In the genomic region with DNA sequence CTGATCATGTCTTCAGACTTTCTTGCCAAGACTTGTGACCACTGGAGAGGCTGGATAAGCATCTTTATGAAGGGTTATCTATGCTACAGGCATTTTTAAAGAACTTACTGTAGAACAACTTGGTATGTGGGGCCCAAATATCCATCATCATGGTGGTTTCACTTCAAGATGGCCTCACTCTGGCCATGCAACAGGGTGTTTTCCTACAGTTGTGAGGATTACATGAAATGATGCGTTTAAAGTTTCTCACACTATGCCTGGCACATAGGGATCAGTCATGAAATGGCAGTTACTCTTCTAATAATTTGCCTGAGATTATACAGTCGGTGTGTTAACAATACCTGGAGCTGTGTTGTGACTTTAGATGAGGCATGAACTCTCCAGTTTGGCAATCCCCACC, we compare ENCODE assay signal across 1 cellular context.
TF ChIP-seq lines count a peak whose summit lies in the region.

No MANE protein-coding gene starts in this region.

TF ChIP-seq in K562, 482 proteins besides CTCF, POLR2A, EP300 and RAD21 (continued from another document and continues in another):
- TF ChIP-seq, protein P1, sequence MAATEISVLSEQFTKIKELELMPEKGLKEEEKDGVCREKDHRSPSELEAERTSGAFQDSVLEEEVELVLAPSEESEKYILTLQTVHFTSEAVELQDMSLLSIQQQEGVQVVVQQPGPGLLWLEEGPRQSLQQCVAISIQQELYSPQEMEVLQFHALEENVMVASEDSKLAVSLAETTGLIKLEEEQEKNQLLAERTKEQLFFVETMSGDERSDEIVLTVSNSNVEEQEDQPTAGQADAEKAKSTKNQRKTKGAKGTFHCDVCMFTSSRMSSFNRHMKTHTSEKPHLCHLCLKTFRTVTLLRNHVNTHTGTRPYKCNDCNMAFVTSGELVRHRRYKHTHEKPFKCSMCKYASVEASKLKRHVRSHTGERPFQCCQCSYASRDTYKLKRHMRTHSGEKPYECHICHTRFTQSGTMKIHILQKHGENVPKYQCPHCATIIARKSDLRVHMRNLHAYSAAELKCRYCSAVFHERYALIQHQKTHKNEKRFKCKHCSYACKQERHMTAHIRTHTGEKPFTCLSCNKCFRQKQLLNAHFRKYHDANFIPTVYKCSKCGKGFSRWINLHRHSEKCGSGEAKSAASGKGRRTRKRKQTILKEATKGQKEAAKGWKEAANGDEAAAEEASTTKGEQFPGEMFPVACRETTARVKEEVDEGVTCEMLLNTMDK (IDR thresholded peaks at IDR 0.05; ENCODE audit: borderline replicate concordance, insufficient read depth, low read depth, low read length, poor library complexity, severe bottlenecking), result no peak
- TF ChIP-seq SLC30A9 (CRISPR knock-in tag; IDR thresholded peaks at IDR 0.05) (no peak), ZNF165 (CRISPR knock-in tag; IDR thresholded peaks at IDR 0.05; ENCODE audit: borderline replicate concordance) (0 out of 2 replicates have a peak, but pooled peaks have one; percentile 13), ZNF444 (CRISPR knock-in tag; IDR thresholded peaks at IDR 0.05) (peak; percentile 58; the same call in 1 of the 2 replicates), ZNF347 (CRISPR knock-in tag; IDR thresholded peaks at IDR 0.05; ENCODE audit: low read depth) (no peak), ZKSCAN8 (CRISPR knock-in tag; IDR thresholded peaks at IDR 0.05) (no peak), ZNF75A (CRISPR knock-in tag; IDR thresholded peaks at IDR 0.05) (0 out of 2 replicates have a peak, but pooled peaks have one; percentile 23), SMARCE1 (IDR thresholded peaks at IDR 0.05) (no peak), ARID1B (IDR thresholded peaks at IDR 0.05) (no peak), RBM14 (IDR thresholded peaks at IDR 0.05; ENCODE audit: borderline replicate concordance, insufficient read depth, low read depth, low read length) (no peak), ZFP30 (CRISPR knock-in tag; IDR thresholded peaks at IDR 0.05; ENCODE audit: borderline replicate concordance) (no peak), CAMTA2 (CRISPR knock-in tag; conservative IDR thresholded peaks at IDR 0.05) (no peak), SAP30 (IDR thresholded peaks at IDR 0.05; ENCODE audit: borderline replicate concordance, insufficient read depth, low read depth, low read length, poor library complexity, severe bottlenecking) (no peak), ZBTB17 (CRISPR knock-in tag; IDR thresholded peaks at IDR 0.05) (no peak), POLR2G (IDR thresholded peaks at IDR 0.05; ENCODE audit: low read depth, low read length) (no peak), COPS2 (conservative IDR thresholded peaks at IDR 0.05) (no peak), IRF2 (CRISPR knock-in tag; IDR thresholded peaks at IDR 0.05) (no peak), HMG20A (CRISPR knock-in tag; conservative IDR thresholded peaks at IDR 0.05) (no peak), ZNF239 (CRISPR knock-in tag; IDR thresholded peaks at IDR 0.05) (peak; percentile 81), ZKSCAN1 (IDR thresholded peaks at IDR 0.05; ENCODE audit: low read depth, low read length) (no peak), ZNF76 (CRISPR knock-in tag; IDR thresholded peaks at IDR 0.05; ENCODE audit: borderline replicate concordance) (peak; percentile 29; the same call in 1 of the 2 replicates), PHB (CRISPR knock-in tag; IDR thresholded peaks at IDR 0.05) (no peak), CBX3 (IDR thresholded peaks at IDR 0.05; ENCODE audit: borderline replicate concordance in 1 of 2, low read length in 2 of 2) (no peak)
- TF ChIP-seq, protein P2, sequence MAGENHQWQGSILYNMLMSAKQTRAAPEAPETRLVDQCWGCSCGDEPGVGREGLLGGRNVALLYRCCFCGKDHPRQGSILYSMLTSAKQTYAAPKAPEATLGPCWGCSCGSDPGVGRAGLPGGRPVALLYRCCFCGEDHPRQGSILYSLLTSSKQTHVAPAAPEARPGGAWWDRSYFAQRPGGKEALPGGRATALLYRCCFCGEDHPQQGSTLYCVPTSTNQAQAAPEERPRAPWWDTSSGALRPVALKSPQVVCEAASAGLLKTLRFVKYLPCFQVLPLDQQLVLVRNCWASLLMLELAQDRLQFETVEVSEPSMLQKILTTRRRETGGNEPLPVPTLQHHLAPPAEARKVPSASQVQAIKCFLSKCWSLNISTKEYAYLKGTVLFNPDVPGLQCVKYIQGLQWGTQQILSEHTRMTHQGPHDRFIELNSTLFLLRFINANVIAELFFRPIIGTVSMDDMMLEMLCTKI (IDR thresholded peaks at IDR 0.05; ENCODE audit: partially characterized antibody), result no peak
- TF ChIP-seq, protein P3, sequence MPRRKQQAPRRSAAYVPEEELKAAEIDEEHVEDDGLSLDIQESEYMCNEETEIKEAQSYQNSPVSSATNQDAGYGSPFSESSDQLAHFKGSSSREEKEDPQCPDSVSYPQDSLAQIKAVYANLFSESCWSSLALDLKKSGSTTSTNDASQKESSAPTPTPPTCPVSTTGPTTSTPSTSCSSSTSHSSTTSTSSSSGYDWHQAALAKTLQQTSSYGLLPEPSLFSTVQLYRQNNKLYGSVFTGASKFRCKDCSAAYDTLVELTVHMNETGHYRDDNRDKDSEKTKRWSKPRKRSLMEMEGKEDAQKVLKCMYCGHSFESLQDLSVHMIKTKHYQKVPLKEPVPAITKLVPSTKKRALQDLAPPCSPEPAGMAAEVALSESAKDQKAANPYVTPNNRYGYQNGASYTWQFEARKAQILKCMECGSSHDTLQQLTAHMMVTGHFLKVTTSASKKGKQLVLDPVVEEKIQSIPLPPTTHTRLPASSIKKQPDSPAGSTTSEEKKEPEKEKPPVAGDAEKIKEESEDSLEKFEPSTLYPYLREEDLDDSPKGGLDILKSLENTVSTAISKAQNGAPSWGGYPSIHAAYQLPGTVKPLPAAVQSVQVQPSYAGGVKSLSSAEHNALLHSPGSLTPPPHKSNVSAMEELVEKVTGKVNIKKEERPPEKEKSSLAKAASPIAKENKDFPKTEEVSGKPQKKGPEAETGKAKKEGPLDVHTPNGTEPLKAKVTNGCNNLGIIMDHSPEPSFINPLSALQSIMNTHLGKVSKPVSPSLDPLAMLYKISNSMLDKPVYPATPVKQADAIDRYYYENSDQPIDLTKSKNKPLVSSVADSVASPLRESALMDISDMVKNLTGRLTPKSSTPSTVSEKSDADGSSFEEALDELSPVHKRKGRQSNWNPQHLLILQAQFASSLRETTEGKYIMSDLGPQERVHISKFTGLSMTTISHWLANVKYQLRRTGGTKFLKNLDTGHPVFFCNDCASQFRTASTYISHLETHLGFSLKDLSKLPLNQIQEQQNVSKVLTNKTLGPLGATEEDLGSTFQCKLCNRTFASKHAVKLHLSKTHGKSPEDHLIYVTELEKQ (CRISPR knock-in tag; IDR thresholded peaks at IDR 0.05), result no peak
- TF ChIP-seq, protein P4, sequence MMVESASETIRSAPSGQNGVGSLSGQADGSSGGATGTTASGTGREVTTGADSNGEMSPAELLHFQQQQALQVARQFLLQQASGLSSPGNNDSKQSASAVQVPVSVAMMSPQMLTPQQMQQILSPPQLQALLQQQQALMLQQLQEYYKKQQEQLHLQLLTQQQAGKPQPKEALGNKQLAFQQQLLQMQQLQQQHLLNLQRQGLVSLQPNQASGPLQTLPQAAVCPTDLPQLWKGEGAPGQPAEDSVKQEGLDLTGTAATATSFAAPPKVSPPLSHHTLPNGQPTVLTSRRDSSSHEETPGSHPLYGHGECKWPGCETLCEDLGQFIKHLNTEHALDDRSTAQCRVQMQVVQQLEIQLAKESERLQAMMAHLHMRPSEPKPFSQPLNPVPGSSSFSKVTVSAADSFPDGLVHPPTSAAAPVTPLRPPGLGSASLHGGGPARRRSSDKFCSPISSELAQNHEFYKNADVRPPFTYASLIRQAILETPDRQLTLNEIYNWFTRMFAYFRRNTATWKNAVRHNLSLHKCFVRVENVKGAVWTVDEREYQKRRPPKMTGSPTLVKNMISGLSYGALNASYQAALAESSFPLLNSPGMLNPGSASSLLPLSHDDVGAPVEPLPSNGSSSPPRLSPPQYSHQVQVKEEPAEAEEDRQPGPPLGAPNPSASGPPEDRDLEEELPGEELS (CRISPR knock-in tag; IDR thresholded peaks at IDR 0.05; ENCODE audit: borderline replicate concordance), result no peak
- TF ChIP-seq, protein P5, sequence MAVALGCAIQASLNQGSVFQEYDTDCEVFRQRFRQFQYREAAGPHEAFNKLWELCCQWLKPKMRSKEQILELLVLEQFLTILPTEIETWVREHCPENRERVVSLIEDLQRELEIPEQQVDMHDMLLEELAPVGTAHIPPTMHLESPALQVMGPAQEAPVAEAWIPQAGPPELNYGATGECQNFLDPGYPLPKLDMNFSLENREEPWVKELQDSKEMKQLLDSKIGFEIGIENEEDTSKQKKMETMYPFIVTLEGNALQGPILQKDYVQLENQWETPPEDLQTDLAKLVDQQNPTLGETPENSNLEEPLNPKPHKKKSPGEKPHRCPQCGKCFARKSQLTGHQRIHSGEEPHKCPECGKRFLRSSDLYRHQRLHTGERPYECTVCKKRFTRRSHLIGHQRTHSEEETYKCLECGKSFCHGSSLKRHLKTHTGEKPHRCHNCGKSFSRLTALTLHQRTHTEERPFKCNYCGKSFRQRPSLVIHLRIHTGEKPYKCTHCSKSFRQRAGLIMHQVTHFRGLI (CRISPR knock-in tag; IDR thresholded peaks at IDR 0.05), result peak; percentile 75; the same call in 1 of the 2 replicates
- TF ChIP-seq, protein P6, sequence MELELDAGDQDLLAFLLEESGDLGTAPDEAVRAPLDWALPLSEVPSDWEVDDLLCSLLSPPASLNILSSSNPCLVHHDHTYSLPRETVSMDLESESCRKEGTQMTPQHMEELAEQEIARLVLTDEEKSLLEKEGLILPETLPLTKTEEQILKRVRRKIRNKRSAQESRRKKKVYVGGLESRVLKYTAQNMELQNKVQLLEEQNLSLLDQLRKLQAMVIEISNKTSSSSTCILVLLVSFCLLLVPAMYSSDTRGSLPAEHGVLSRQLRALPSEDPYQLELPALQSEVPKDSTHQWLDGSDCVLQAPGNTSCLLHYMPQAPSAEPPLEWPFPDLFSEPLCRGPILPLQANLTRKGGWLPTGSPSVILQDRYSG (tag; conservative IDR thresholded peaks at IDR 0.05; ENCODE audit: low read depth), result peak; percentile 82
- TF ChIP-seq, protein P7, sequence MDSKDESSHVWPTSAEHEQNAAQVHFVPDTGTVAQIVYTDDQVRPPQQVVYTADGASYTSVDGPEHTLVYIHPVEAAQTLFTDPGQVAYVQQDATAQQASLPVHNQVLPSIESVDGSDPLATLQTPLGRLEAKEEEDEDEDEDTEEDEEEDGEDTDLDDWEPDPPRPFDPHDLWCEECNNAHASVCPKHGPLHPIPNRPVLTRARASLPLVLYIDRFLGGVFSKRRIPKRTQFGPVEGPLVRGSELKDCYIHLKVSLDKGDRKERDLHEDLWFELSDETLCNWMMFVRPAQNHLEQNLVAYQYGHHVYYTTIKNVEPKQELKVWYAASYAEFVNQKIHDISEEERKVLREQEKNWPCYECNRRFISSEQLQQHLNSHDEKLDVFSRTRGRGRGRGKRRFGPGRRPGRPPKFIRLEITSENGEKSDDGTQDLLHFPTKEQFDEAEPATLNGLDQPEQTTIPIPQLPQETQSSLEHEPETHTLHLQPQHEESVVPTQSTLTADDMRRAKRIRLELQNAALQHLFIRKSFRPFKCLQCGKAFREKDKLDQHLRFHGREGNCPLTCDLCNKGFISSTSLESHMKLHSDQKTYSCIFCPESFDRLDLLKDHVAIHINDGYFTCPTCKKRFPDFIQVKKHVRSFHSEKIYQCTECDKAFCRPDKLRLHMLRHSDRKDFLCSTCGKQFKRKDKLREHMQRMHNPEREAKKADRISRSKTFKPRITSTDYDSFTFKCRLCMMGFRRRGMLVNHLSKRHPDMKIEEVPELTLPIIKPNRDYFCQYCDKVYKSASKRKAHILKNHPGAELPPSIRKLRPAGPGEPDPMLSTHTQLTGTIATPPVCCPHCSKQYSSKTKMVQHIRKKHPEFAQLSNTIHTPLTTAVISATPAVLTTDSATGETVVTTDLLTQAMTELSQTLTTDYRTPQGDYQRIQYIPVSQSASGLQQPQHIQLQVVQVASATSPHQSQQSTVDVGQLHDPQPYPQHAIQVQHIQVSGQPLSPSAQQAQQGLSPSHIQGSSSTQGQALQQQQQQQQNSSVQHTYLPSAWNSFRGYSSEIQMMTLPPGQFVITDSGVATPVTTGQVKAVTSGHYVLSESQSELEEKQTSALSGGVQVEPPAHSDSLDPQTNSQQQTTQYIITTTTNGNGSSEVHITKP (IDR thresholded peaks at IDR 0.05; ENCODE audit: partially characterized antibody), result no peak
- TF ChIP-seq, protein P8, sequence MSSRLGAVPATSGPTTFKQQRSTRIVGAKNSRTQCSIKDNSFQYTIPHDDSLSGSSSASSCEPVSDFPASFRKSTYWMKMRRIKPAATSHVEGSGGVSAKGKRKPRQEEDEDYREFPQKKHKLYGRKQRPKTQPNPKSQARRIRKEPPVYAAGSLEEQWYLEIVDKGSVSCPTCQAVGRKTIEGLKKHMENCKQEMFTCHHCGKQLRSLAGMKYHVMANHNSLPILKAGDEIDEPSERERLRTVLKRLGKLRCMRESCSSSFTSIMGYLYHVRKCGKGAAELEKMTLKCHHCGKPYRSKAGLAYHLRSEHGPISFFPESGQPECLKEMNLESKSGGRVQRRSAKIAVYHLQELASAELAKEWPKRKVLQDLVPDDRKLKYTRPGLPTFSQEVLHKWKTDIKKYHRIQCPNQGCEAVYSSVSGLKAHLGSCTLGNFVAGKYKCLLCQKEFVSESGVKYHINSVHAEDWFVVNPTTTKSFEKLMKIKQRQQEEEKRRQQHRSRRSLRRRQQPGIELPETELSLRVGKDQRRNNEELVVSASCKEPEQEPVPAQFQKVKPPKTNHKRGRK (tag; IDR thresholded peaks at IDR 0.05), result no peak
- TF ChIP-seq, protein P9, sequence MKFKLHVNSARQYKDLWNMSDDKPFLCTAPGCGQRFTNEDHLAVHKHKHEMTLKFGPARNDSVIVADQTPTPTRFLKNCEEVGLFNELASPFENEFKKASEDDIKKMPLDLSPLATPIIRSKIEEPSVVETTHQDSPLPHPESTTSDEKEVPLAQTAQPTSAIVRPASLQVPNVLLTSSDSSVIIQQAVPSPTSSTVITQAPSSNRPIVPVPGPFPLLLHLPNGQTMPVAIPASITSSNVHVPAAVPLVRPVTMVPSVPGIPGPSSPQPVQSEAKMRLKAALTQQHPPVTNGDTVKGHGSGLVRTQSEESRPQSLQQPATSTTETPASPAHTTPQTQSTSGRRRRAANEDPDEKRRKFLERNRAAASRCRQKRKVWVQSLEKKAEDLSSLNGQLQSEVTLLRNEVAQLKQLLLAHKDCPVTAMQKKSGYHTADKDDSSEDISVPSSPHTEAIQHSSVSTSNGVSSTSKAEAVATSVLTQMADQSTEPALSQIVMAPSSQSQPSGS (CRISPR knock-in tag; IDR thresholded peaks at IDR 0.05), result no peak
- TF ChIP-seq, protein P10, sequence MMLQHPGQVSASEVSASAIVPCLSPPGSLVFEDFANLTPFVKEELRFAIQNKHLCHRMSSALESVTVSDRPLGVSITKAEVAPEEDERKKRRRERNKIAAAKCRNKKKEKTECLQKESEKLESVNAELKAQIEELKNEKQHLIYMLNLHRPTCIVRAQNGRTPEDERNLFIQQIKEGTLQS (IDR thresholded peaks at IDR 0.05), result no peak
- TF ChIP-seq, protein P10 (CRISPR knock-in tag; conservative IDR thresholded peaks at IDR 0.05), result no peak
- TF ChIP-seq, protein P11, sequence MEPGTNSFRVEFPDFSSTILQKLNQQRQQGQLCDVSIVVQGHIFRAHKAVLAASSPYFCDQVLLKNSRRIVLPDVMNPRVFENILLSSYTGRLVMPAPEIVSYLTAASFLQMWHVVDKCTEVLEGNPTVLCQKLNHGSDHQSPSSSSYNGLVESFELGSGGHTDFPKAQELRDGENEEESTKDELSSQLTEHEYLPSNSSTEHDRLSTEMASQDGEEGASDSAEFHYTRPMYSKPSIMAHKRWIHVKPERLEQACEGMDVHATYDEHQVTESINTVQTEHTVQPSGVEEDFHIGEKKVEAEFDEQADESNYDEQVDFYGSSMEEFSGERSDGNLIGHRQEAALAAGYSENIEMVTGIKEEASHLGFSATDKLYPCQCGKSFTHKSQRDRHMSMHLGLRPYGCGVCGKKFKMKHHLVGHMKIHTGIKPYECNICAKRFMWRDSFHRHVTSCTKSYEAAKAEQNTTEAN (CRISPR knock-in tag; IDR thresholded peaks at IDR 0.05), result no peak
